ENCODE assay signal across 1 cellular context in genomic region chr15:56365075-56365711, GRCh38.
TF ChIP-seq lines count a peak whose summit lies in the region.

Gene TEX9, plus strand, starts transcription at chr15:56365426. Its CDS starts 25 bp downstream, at chr15:56365451.

TF ChIP-seq in K562, 482 proteins besides CTCF, POLR2A, EP300 and RAD21 (continued from another document and continues in another):
- TF ChIP-seq RERE (CRISPR knock-in tag; IDR thresholded peaks at IDR 0.05; ENCODE audit: borderline replicate concordance) (no peak), BACH1 (tag; IDR thresholded peaks at IDR 0.05) (no peak), MCM2 (IDR thresholded peaks at IDR 0.05; ENCODE audit: low read depth) (no peak), ERF (CRISPR knock-in tag; IDR thresholded peaks at IDR 0.05) (peak; percentile 47; the same call in 1 of the 2 replicates), JUND (IDR thresholded peaks at IDR 0.05; ENCODE audit: borderline replicate concordance, low read depth, low read length) (no peak), JUND (tag; IDR thresholded peaks at IDR 0.05; ENCODE audit: borderline replicate concordance, low read depth, low read length) (no peak; the same call in 2 of the 3 replicates), ETV5 (CRISPR knock-in tag; IDR thresholded peaks at IDR 0.05; ENCODE audit: low read depth) (no peak), ZNF408 (CRISPR knock-in tag; IDR thresholded peaks at IDR 0.05; ENCODE audit: low read depth) (no peak), ATF7 (IDR thresholded peaks at IDR 0.05) (peak; percentile 39; the same call in 1 of the 2 replicates), ZNF592 (IDR thresholded peaks at IDR 0.05) (no peak), DMBX1 (CRISPR knock-in tag; IDR thresholded peaks at IDR 0.05; ENCODE audit: borderline replicate concordance) (no peak), GABPB2 (CRISPR knock-in tag; conservative IDR thresholded peaks at IDR 0.05) (no peak), ZNF12 (CRISPR knock-in tag; IDR thresholded peaks at IDR 0.05) (no peak), PCBP2 (IDR thresholded peaks at IDR 0.05; ENCODE audit: low read depth, low read length, poor library complexity, severe bottlenecking) (no peak), ZNF134 (CRISPR knock-in tag; conservative IDR thresholded peaks at IDR 0.05) (0 out of 2 replicates have a peak, but pooled peaks have one; percentile 4), TCF3 (CRISPR knock-in tag; IDR thresholded peaks at IDR 0.05) (no peak), ZNF124 (CRISPR knock-in tag; IDR thresholded peaks at IDR 0.05) (no peak), C11orf30 (IDR thresholded peaks at IDR 0.05; ENCODE audit: low read depth) (no peak), RFX7 (CRISPR knock-in tag; IDR thresholded peaks at IDR 0.05) (no peak), HDAC2 (IDR thresholded peaks at IDR 0.05) (peak; percentile 45; the same call in 1 of the 2 replicates), NUFIP1 (IDR thresholded peaks at IDR 0.05; ENCODE audit: partially characterized antibody) (no peak), ZZZ3 (IDR thresholded peaks at IDR 0.05) (no peak), ZFP1 (CRISPR knock-in tag; IDR thresholded peaks at IDR 0.05) (no peak), IRF2 (CRISPR knock-in tag; IDR thresholded peaks at IDR 0.05) (no peak), PHF20 (IDR thresholded peaks at IDR 0.05; ENCODE audit: partially characterized antibody) (peak; percentile 10), MNT (conservative IDR thresholded peaks at IDR 0.05) (0 out of 4 replicates have a peak, but pooled peaks of 1 of the 2 experiments have one; percentile 45), TAF7 (tag; IDR thresholded peaks at IDR 0.05) (peak; percentile 65; the same call in 1 of the 2 replicates), HNRNPK (IDR thresholded peaks at IDR 0.05; ENCODE audit: low read depth, low read length, poor library complexity, severe bottlenecking) (no peak), ZNF197 (CRISPR knock-in tag; IDR thresholded peaks at IDR 0.05; ENCODE audit: low read depth) (no peak), HMG20A (CRISPR knock-in tag; conservative IDR thresholded peaks at IDR 0.05) (no peak), LCOR (CRISPR knock-in tag; IDR thresholded peaks at IDR 0.05) (0 out of 2 replicates have a peak, but pooled peaks have one; percentile 24), KDM2B (CRISPR knock-in tag; IDR thresholded peaks at IDR 0.05) (no peak), HDAC8 (tag; IDR thresholded peaks at IDR 0.05) (no peak), GABPB1 (CRISPR knock-in tag; IDR thresholded peaks at IDR 0.05) (no peak; the same call in 1 of the 2 replicates), POLR2H (tag; IDR thresholded peaks at IDR 0.05; ENCODE audit: low read depth) (peak; percentile 71; the same call in 1 of the 2 replicates), RAD51 (IDR thresholded peaks at IDR 0.05; ENCODE audit: borderline replicate concordance, low read depth) (no peak), NFATC3 (IDR thresholded peaks at IDR 0.05) (peak; percentile 98), MYBL2 (IDR thresholded peaks at IDR 0.05; ENCODE audit: low read depth) (no peak), MYBL2 (CRISPR knock-in tag; IDR thresholded peaks at IDR 0.05; ENCODE audit: borderline replicate concordance) (no peak), MGA (IDR thresholded peaks at IDR 0.05) (peak; percentile 64), CXXC5 (CRISPR knock-in tag; IDR thresholded peaks at IDR 0.05) (peak; percentile 77), COPS2 (conservative IDR thresholded peaks at IDR 0.05) (no peak), KHSRP (IDR thresholded peaks at IDR 0.05) (no peak), TRIM24 (IDR thresholded peaks at IDR 0.05) (no peak), ZNF311 (CRISPR knock-in tag; IDR thresholded peaks at IDR 0.05) (no peak), RBM39 (optimal IDR thresholded peaks at IDR 0.05; ENCODE audit: low read depth, low read length) (no peak), SAFB (IDR thresholded peaks at IDR 0.05; ENCODE audit: borderline replicate concordance, low read depth, low read length) (no peak), NFE2 (IDR thresholded peaks at IDR 0.05; ENCODE audit: low read depth) (no peak)
